ENCODE assay signal across 36 cellular contexts in the genomic region with DNA sequence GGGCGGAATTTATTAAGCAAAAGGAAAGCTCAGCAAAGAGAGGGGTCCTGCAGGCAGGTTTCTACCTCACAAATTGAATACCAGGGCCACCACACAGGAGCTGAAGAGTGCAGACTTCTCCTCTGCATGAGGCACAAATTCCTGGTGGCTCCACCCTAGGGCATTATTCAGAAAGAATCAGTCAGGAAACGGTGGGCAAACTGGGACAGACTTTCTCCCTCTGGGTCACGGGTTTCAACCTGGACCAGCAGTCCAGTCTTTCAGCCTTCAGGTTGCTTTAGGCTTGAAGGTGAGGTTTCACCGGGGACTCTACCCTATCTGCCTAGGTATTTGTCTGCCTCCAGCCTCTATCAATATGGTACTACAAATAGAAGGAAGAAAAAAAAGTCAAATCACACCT. TPM values are rescaled to one million over a fixed set of nuclear protein-coding genes. Genes with fewer than 3 reads are reported as not detected.
DNase-seq lines count a peak whose midpoint lies in the region; ATAC-seq, FAIRE-seq and TF ChIP-seq lines count a peak whose summit lies in the region.
"Had no signal": no experiment of that assay in that cellular context is flagged by ENCODE, and none has a peak within 500 bp of the region (broad histone marks: within the 10 kb centered on the region; RNA-seq: fewer than 3 reads in every experiment).

No MANE protein-coding gene starts in this region.

- H3K9me1 ChIP-seq in endothelial cell of umbilical vein (replicated peaks; ENCODE audit: control insufficient read depth, extremely low read depth, insufficient read depth, low read length): peaks cover 3% of the 10 kb centered on the region

- H3K9ac ChIP-seq in HUES48 (ENCODE audit: low read depth, low read length): no peak overlapping the region
- no peak overlapping the region for H3K9ac ChIP-seq in endothelial cell of umbilical vein (replicated peaks; ENCODE audit: extremely low read depth, insufficient read depth, low read length)

- H3K27me3 ChIP-seq in HUES48 (ENCODE audit: control insufficient read depth, insufficient read depth, low read length): no peaks in the 10 kb centered on the region
- H3K27me3 ChIP-seq in endothelial cell of umbilical vein (ENCODE audit: control insufficient read depth in 2 of 2, insufficient read depth in 2 of 2, low read length in 2 of 2): no peaks in the 10 kb centered on the region
- no peaks in the 10 kb centered on the region for H3K27me3 ChIP-seq in gastrocnemius medialis
- H3K27me3 ChIP-seq: brain microvascular endothelial cell, sigmoid colon had no signal

- no peaks in the 10 kb centered on the region for H3K27me3 Mint-ChIP-seq in activated T-cell treated with anti-CD3 and anti-CD28 coated beads, Interleukin-2, amount 50 U/mL, for 72 hours (ENCODE audit: low read depth)
- H3K27me3 Mint-ChIP-seq in activated T-cell treated with anti-CD3 and anti-CD28 coated beads, Interleukin-2, amount 50 U/mL, for 24 hours: no peaks in the 10 kb centered on the region
- H3K27me3 Mint-ChIP-seq: activated CD4-positive, alpha-beta memory T cell treated with anti-CD3 and anti-CD28 coated beads for 36 hours; CD4-positive, alpha-beta memory T cell; naive thymus-derived CD4-positive, alpha-beta T cell; T-helper 17 cell; type B pancreatic cell had no signal

- dilution Hi-C loops in endothelial cell of umbilical vein (cut with MboI; ENCODE audit: extremely low pct_ligation_motif_present, low sequenced_read_pairs): no loop called here

- no peak for DNase-seq in activated T-cell treated with anti-CD3 and anti-CD28 coated beads, Interleukin-2, amount 50 U/mL, for 72 hours
- DNase-seq in activated T-cell treated with anti-CD3 and anti-CD28 coated beads, Interleukin-2, amount 50 U/mL, for 24 hours: no peak
- DNase-seq in endothelial cell of umbilical vein (ENCODE audit: low read depth, low spot score): no peak
- DNase-seq in gastrocnemius medialis: no peak
- DNase-seq in left lobe of liver (ENCODE audit: low spot score): no peak
- DNase-seq in HK-2 (ENCODE audit: unreplicated experiment): no peak
- DNase-seq in G401 (ENCODE audit: low spot score): no peak
- DNase-seq: 8988T; activated CD4-positive, alpha-beta memory T cell treated with anti-CD3 and anti-CD28 coated beads for 36 hours; activated CD8-positive, alpha-beta memory T cell treated with anti-CD3 and anti-CD28 coated beads, Interleukin-2, amount 50 U/mL, for 4 hours; activated naive CD4-positive, alpha-beta T cell treated with anti-CD3 and anti-CD28 coated beads, Interleukin-2, amount 50 U/mL, for 16 hours; amygdala; brain microvascular endothelial cell; CD4-positive, alpha-beta memory T cell; EL; H7; Kasumi-1; MV-4-11; naive thymus-derived CD4-positive, alpha-beta T cell; NCI-H1436; NCI-H2107; NCI-H345; NCI-H69; PC-9; Right ventricle myocardium superior; sigmoid colon; stimulated activated CD4-positive, alpha-beta T cell treated with anti-CD3 and anti-CD28 coated beads, Interleukin-4, amount 100 ng/mL, for 24 hours; T-helper 17 cell had no signal

- in situ Hi-C loops in gastrocnemius medialis (cut with MboI; ENCODE audit: low sequenced_read_pairs in 4 of 4): loop anchor here (5.0 to 10.0 kb wide), 4 partner anchors 105 to 208 kb away; no protein-coding TSS in a partner anchor
- in situ Hi-C loops in G401 (cut with HindIII; ENCODE audit: low sequenced_read_pairs): no loop called here

- H3K9me3 Mint-ChIP-seq in activated T-cell treated with anti-CD3 and anti-CD28 coated beads, Interleukin-2, amount 50 U/mL, for 72 hours: no peaks in the 10 kb centered on the region
- no peaks in the 10 kb centered on the region for H3K9me3 Mint-ChIP-seq in activated T-cell treated with anti-CD3 and anti-CD28 coated beads, Interleukin-2, amount 50 U/mL, for 24 hours
- H3K9me3 Mint-ChIP-seq: activated CD4-positive, alpha-beta memory T cell treated with anti-CD3 and anti-CD28 coated beads for 36 hours; activated T-helper 2 cell treated with anti-CD3 and anti-CD28 coated beads, Interferon-gamma antibody, Interleukin-2, Interleukin-4, amounts not matched to agents 10 μg/mL and 5 μg/mL and 100 μg/mL, durations not matched to agents 14 hours and 24 hours and 36 hours; CD4-positive, alpha-beta memory T cell; naive thymus-derived CD4-positive, alpha-beta T cell; type B pancreatic cell had no signal

- peaks cover 78% of the 10 kb centered on the region for H3K79me2 ChIP-seq in endothelial cell of umbilical vein (ENCODE audit: control insufficient read depth, insufficient read depth, low read length)

- H3K4me2 ChIP-seq in endothelial cell of umbilical vein (ENCODE audit: insufficient read depth, low read length): no peak overlapping the region
- H3K4me2 ChIP-seq: PC-9 had no signal

- no peak for TF ChIP-seq POLR2A in endothelial cell of umbilical vein (IDR thresholded peaks at IDR 0.05; ENCODE audit: low read depth, low read length)
- TF ChIP-seq POLR2A in gastrocnemius medialis (IDR thresholded peaks at IDR 0.05): no peak

- intact Hi-C loops in endothelial cell of umbilical vein (cut with micrococcal nuclease) (loop anchor here (1.0 to 2.0 kb wide), 7 partner anchors 42 to 212 kb away; no protein-coding TSS in a partner anchor), gastrocnemius medialis (cut with DNase I; ENCODE audit: low total_unique reads) (loop anchor here (1.0 to 5.0 kb wide), 4 partner anchors 40 to 210 kb away; partner anchors contain the start of gene ACSL3)

- no peak for FAIRE-seq in endothelial cell of umbilical vein (lab: Jason Lieb, UNC)
- FAIRE-seq: GM12891, TTC549 had no signal

- H3K36me3 Mint-ChIP-seq in activated T-cell treated with anti-CD3 and anti-CD28 coated beads, Interleukin-2, amount 50 U/mL, for 72 hours (ENCODE audit: insufficient read depth in 2 of 2): peaks cover 0 to 2% of the 10 kb centered on the region in 2 donors
- peaks cover 35% of the 10 kb centered on the region for H3K36me3 Mint-ChIP-seq in activated T-cell treated with anti-CD3 and anti-CD28 coated beads, Interleukin-2, amount 50 U/mL, for 24 hours (ENCODE audit: low read depth)

- H3K4me1 Mint-ChIP-seq in activated T-cell treated with anti-CD3 and anti-CD28 coated beads, Interleukin-2, amount 50 U/mL, for 72 hours (ENCODE audit: low read depth): peaks cover 21% of the 10 kb centered on the region
- peaks cover 23% of the 10 kb centered on the region for H3K4me1 Mint-ChIP-seq in activated T-cell treated with anti-CD3 and anti-CD28 coated beads, Interleukin-2, amount 50 U/mL, for 24 hours (ENCODE audit: low read depth)

- POLR2A ChIA-PET in endothelial cell of umbilical vein (lab: Charles Lee): interaction anchor here (0.7 kb wide), 1 partner anchor 193 kb away, joined by 3 read pairs; no protein-coding TSS in a partner anchor

- no peak overlapping the region for H2AFZ ChIP-seq in endothelial cell of umbilical vein (ENCODE audit: low read depth, low read length)
- H2AFZ ChIP-seq: PC-9 had no signal

- peaks cover 5% of the 10 kb centered on the region for H4K20me1 ChIP-seq in endothelial cell of umbilical vein (replicated peaks; ENCODE audit: control insufficient read depth, extremely low read depth, insufficient read depth, low read length)

- H3K4me1 ChIP-seq in HUES48 (ENCODE audit: control insufficient read depth, insufficient read depth, low read length) (peaks cover 45% of the 10 kb centered on the region), endothelial cell of umbilical vein (ENCODE audit: control insufficient read depth, extremely low read depth, insufficient read depth, low read length) (peaks cover 6% of the 10 kb centered on the region), gastrocnemius medialis (peaks cover 44 to 47% of the 10 kb centered on the region in 2 donors)

- BruUV-seq in endothelial cell of umbilical vein (replicated peaks; lab: Mats Ljungman, UMichigan): TSS peak; percentile 5

- H3K36me3 ChIP-seq in HUES48 (ENCODE audit: control insufficient read depth, insufficient read depth, low read length) (no peaks in the 10 kb centered on the region), endothelial cell of umbilical vein (ENCODE audit: control insufficient read depth in 2 of 2, extremely low read depth in 1 of 2, insufficient read depth in 2 of 2, low read length in 2 of 2) (no peaks in the 10 kb centered on the region), gastrocnemius medialis (no peaks in the 10 kb centered on the region)
- H3K36me3 ChIP-seq: prostate gland, sigmoid colon had no signal

- peak overlapping the region; percentile 28 for H3K27ac ChIP-seq in HUES48 (ENCODE audit: low read depth, low read length)
- no peak overlapping the region for H3K27ac ChIP-seq in endothelial cell of umbilical vein (ENCODE audit: insufficient read depth, low read depth, low read length)
- H3K27ac ChIP-seq in gastrocnemius medialis: peak overlapping the region in 3 of 4 donors; percentile 20 to 42 (median 32)
- H3K27ac ChIP-seq: brain microvascular endothelial cell, HL-60, prostate gland, sigmoid colon had no signal

- CTCF ChIA-PET in endothelial cell of umbilical vein (lab: Charles Lee): interaction anchor here (0.9 to 4.5 kb wide), 39 partner anchors 8 to 271 kb away, joined by 3 to 195 read pairs (median 6); partner anchors contain the start of gene ACSL3

- no peak for TF ChIP-seq CTCF in endothelial cell of umbilical vein (IDR thresholded peaks at IDR 0.05; ENCODE audit: extremely low read depth in 1 of 2, insufficient read depth in 1 of 2, low read depth in 1 of 2, low read length in 2 of 2)
- TF ChIP-seq CTCF in gastrocnemius medialis (IDR thresholded peaks at IDR 0.05 in 4 of 5, conservative IDR thresholded peaks at IDR 0.05 in 1 of 5): no peak

- no peaks in the 10 kb centered on the region for H3K9me3 ChIP-seq in HUES48 (ENCODE audit: control insufficient read depth, insufficient read depth, low read length)
- no peaks in the 10 kb centered on the region for H3K9me3 ChIP-seq in endothelial cell of umbilical vein (replicated peaks; ENCODE audit: control insufficient read depth, insufficient read depth, low read length)
- no peaks in the 10 kb centered on the region for H3K9me3 ChIP-seq in gastrocnemius medialis
- H3K9me3 ChIP-seq: prostate gland, sigmoid colon had no signal

- peak; percentile 32 to 48 for ATAC-seq in activated T-cell treated with anti-CD3 and anti-CD28 coated beads, Interleukin-2, amount 50 U/mL, for 72 hours (replicated peaks in 1 of 2)
- ATAC-seq in gastrocnemius medialis: no peak
- no peak for ATAC-seq in left lobe of liver
- ATAC-seq: activated CD4-positive, CD25-positive, alpha-beta regulatory T cell treated with anti-CD3 and anti-CD28 coated beads, Interleukin-2, amount 50 U/mL, for 24 hours; naive thymus-derived CD4-positive, alpha-beta T cell; T-helper 17 cell had no signal

- H3K4me3 Mint-ChIP-seq in activated T-cell treated with anti-CD3 and anti-CD28 coated beads, Interleukin-2, amount 50 U/mL, for 72 hours: no peak overlapping the region
- H3K4me3 Mint-ChIP-seq in activated T-cell treated with anti-CD3 and anti-CD28 coated beads, Interleukin-2, amount 50 U/mL, for 24 hours: no peak overlapping the region
- H3K4me3 Mint-ChIP-seq: activated CD4-positive, alpha-beta memory T cell treated with anti-CD3 and anti-CD28 coated beads for 36 hours; CD4-positive, alpha-beta memory T cell; naive thymus-derived CD4-positive, alpha-beta T cell; T-helper 17 cell; type B pancreatic cell had no signal

- H3K27ac Mint-ChIP-seq in activated T-cell treated with anti-CD3 and anti-CD28 coated beads, Interleukin-2, amount 50 U/mL, for 72 hours: no peak overlapping the region
- no peak overlapping the region for H3K27ac Mint-ChIP-seq in activated T-cell treated with anti-CD3 and anti-CD28 coated beads, Interleukin-2, amount 50 U/mL, for 24 hours
- H3K27ac Mint-ChIP-seq: activated CD4-positive, alpha-beta memory T cell treated with anti-CD3 and anti-CD28 coated beads for 36 hours; activated T-helper 2 cell treated with anti-CD3 and anti-CD28 coated beads, Interferon-gamma antibody, Interleukin-2, Interleukin-4, amounts not matched to agents 10 μg/mL and 5 μg/mL and 100 μg/mL, durations not matched to agents 14 hours and 24 hours and 36 hours; T-helper 17 cell; type B pancreatic cell had no signal

- H3K4me3 ChIP-seq in HUES48 (ENCODE audit: low read depth, low read length) (no peak overlapping the region), endothelial cell of umbilical vein (replicated peaks in 1 of 3; ENCODE audit: insufficient read depth in 1 of 3, low read depth in 1 of 3, low read length in 3 of 3) (no peak overlapping the region), gastrocnemius medialis (no peak overlapping the region)
- H3K4me3 ChIP-seq: PC-9, prostate gland, sigmoid colon had no signal

RNA-seq across cellular contexts. Expression of gene ACSL3, which starts 41.8 kb away (rescaled TPM):
- 10 to 100 TPM; 63.3 to 69.3 TPM for total RNA-seq in activated T-cell treated with anti-CD3 and anti-CD28 coated beads, Interleukin-2, amount 50 U/mL, for 72 hours
- total RNA-seq in endothelial cell of umbilical vein: 139 and 142 TPM in 2 replicates
- 41.5 and 58.7 TPM in 2 replicates for polyA plus RNA-seq in endothelial cell of umbilical vein
- polyA plus RNA-seq in endothelial cell of umbilical vein (2011; cell fraction: cytosol; rRNA removed): 41.7 and 45.9 TPM in 2 replicates
- 45.1 and 51.4 TPM in 2 replicates for polyA plus RNA-seq in endothelial cell of umbilical vein (2011; cell fraction: nucleus; rRNA removed)
- polyA plus RNA-seq in endothelial cell of umbilical vein (2012): 86.6 and 98.4 TPM in 2 replicates
- 167 and 172 TPM in 2 replicates for polyA minus RNA-seq in endothelial cell of umbilical vein
- 43.2 TPM for polyA minus RNA-seq in endothelial cell of umbilical vein (2011; cell fraction: cytosol; rRNA and poly(A)+ RNA removed)
- 79.5 and 85.9 TPM in 2 replicates for polyA minus RNA-seq in endothelial cell of umbilical vein (2011; cell fraction: nucleus; rRNA and poly(A)+ RNA removed)
- 10 to 100 TPM; 34.7 to 56.8 (median 38.2) TPM for total RNA-seq in gastrocnemius medialis
- total RNA-seq in left lobe of liver: 41.5 TPM
- 90.3 and 124 TPM in 2 replicates for total RNA-seq in G401 (2014; rRNA removed; shearing (Covaris generic))

Comparison
In these comparisons a context has a peak if more than half of its experiments do, and no peak if none do; other contexts are left out.
1. ATAC-seq: peak in activated T-cell treated with anti-CD3 and anti-CD28 coated beads, Interleukin-2, amount 50 U/mL, for 72 hours (2 of 2); none in gastrocnemius medialis (0 of 2) and left lobe of liver (single experiment).